In genomic region chr2:50401772-50402653, GRCh38 we compare ENCODE assay signal across 8 cellular contexts.
A peak's percentile ranks its signal among the peaks of the same experiment; 100 is the strongest.
DNase-seq lines count a peak whose midpoint lies in the region; ATAC-seq, FAIRE-seq and TF ChIP-seq lines count a peak whose summit lies in the region.

No MANE protein-coding gene starts in this region.

- H3K79me2 ChIP-seq in astrocyte (ENCODE audit: insufficient read depth, low read length): no peaks in the 10 kb centered on the region

- ATAC-seq in GM19043 (IDR thresholded peaks at IDR 0.05; ENCODE audit: low read depth, unreplicated experiment) (peak; percentile 79), HG03460 (IDR thresholded peaks at IDR 0.05; ENCODE audit: unreplicated experiment) (peak; percentile 83), HG02571 (IDR thresholded peaks at IDR 0.05; ENCODE audit: unreplicated experiment) (no peak)

- no peak overlapping the region for H3K27ac ChIP-seq in astrocyte (ENCODE audit: low read depth, low read length)
- no peak overlapping the region for H3K27ac ChIP-seq in suprapubic skin

- H3K9me3 ChIP-seq in astrocyte (ENCODE audit: insufficient read depth, low read depth, low read length) (no peaks in the 10 kb centered on the region), suprapubic skin (no peaks in the 10 kb centered on the region)

- DNase-seq in D341Med (ENCODE audit: low spot score) (peak; percentile 54), NCI-H524 (lab: John Stamatoyannopoulos, UW) (peak; percentile 58 to 80), astrocyte (ENCODE audit: low read depth) (peak; percentile 26), islet precursor cell (peak; percentile 82), suprapubic skin (ENCODE audit: low spot score in 2 of 2) (no peak)

- no peak for TF ChIP-seq POLR2A in suprapubic skin (IDR thresholded peaks at IDR 0.05)

- no peak for FAIRE-seq in astrocyte (lab: Jason Lieb, UNC)

- no peak overlapping the region for H2AFZ ChIP-seq in astrocyte (ENCODE audit: low read depth, low read length)

- no peaks in the 10 kb centered on the region for H3K9me3 Mint-ChIP-seq in astrocyte (ENCODE audit: unreplicated experiment)

- no peak overlapping the region for H3K4me2 ChIP-seq in astrocyte (ENCODE audit: low read length)

- no peak overlapping the region for H3K9ac ChIP-seq in astrocyte (ENCODE audit: low read length)

- no peaks in the 10 kb centered on the region for H4K20me1 ChIP-seq in astrocyte (ENCODE audit: insufficient read depth, low read length)

- no peaks in the 10 kb centered on the region for H3K4me1 Mint-ChIP-seq in astrocyte (ENCODE audit: low read depth, unreplicated experiment)

- H3K27me3 ChIP-seq in astrocyte (ENCODE audit: insufficient read depth, low read length) (no peaks in the 10 kb centered on the region), suprapubic skin (no peaks in the 10 kb centered on the region)

- no peak overlapping the region for H3K4me3 ChIP-seq in astrocyte (ENCODE audit: insufficient read depth, low read depth, low read length)
- no peak overlapping the region for H3K4me3 ChIP-seq in suprapubic skin

- H3K36me3 Mint-ChIP-seq in astrocyte (ENCODE audit: low read depth, unreplicated experiment): no peaks in the 10 kb centered on the region

- H3K27me3 Mint-ChIP-seq in astrocyte (ENCODE audit: low read depth, unreplicated experiment): no peaks in the 10 kb centered on the region

- no peak overlapping the region for H3K4me3 Mint-ChIP-seq in astrocyte (ENCODE audit: unreplicated experiment)

- no peak for TF ChIP-seq EP300 in suprapubic skin (IDR thresholded peaks at IDR 0.05)

- H3K27ac Mint-ChIP-seq in astrocyte (ENCODE audit: unreplicated experiment): no peak overlapping the region

- H3K36me3 ChIP-seq in astrocyte (ENCODE audit: insufficient read depth, low read length) (no peaks in the 10 kb centered on the region), suprapubic skin (no peaks in the 10 kb centered on the region)

- no peaks in the 10 kb centered on the region for H3K4me1 ChIP-seq in astrocyte (ENCODE audit: insufficient read depth, low read length)
- peaks cover 5% of the 10 kb centered on the region for H3K4me1 ChIP-seq in suprapubic skin

- WGBS in suprapubic skin: 9% methylated on average over 7 of the region's 7 CpGs

- TF ChIP-seq CTCF in astrocyte (IDR thresholded peaks at IDR 0.05; ENCODE audit: insufficient read depth, low read depth, low read length) (peak; percentile 89), suprapubic skin (IDR thresholded peaks at IDR 0.05) (peak; percentile 8 to 52)

Comparison
In these comparisons a context has a peak if more than half of its experiments do, and no peak if none do; other contexts are left out.
1. DNase-seq: peak in D341Med (single experiment), NCI-H524 (2 of 2), astrocyte (single experiment) and islet precursor cell (single experiment); none in suprapubic skin (0 of 2).